ENCODE assay signal across 1 cellular context in the genomic region with DNA sequence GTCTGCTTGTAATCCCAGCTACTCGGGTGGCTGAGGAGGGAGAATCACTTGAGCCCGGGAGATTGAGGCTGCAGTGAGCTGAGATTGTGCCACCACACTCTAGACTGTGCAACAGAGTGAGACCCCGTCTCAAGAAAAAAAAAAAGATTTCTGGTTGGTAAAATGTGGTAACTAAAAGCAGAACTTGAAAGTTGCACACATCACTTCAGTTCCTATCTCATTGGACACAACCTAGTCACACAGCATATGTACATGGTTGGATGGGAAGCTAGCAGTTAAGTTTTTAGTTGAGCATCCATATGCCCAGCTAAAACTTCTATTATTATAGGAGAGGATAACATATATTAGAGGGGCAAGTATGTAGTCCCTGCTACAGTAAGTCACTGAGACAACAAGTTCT.
TF ChIP-seq lines count a peak whose summit lies in the region.

No MANE protein-coding gene starts in this region.

TF ChIP-seq in GM23338, 12 proteins besides CTCF, POLR2A, EP300 and RAD21 (continued from another document):
- TF ChIP-seq, protein P1, sequence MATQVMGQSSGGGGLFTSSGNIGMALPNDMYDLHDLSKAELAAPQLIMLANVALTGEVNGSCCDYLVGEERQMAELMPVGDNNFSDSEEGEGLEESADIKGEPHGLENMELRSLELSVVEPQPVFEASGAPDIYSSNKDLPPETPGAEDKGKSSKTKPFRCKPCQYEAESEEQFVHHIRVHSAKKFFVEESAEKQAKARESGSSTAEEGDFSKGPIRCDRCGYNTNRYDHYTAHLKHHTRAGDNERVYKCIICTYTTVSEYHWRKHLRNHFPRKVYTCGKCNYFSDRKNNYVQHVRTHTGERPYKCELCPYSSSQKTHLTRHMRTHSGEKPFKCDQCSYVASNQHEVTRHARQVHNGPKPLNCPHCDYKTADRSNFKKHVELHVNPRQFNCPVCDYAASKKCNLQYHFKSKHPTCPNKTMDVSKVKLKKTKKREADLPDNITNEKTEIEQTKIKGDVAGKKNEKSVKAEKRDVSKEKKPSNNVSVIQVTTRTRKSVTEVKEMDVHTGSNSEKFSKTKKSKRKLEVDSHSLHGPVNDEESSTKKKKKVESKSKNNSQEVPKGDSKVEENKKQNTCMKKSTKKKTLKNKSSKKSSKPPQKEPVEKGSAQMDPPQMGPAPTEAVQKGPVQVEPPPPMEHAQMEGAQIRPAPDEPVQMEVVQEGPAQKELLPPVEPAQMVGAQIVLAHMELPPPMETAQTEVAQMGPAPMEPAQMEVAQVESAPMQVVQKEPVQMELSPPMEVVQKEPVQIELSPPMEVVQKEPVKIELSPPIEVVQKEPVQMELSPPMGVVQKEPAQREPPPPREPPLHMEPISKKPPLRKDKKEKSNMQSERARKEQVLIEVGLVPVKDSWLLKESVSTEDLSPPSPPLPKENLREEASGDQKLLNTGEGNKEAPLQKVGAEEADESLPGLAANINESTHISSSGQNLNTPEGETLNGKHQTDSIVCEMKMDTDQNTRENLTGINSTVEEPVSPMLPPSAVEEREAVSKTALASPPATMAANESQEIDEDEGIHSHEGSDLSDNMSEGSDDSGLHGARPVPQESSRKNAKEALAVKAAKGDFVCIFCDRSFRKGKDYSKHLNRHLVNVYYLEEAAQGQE (IDR thresholded peaks at IDR 0.05; ENCODE audit: unreplicated experiment), result no peak
- TF ChIP-seq POLR2AphosphoS5 (IDR thresholded peaks at IDR 0.05; ENCODE audit: low read depth) (no peak), CREB1 (CRISPR knock-in tag; IDR thresholded peaks at IDR 0.05; ENCODE audit: low read depth) (no peak), NANOG (IDR thresholded peaks at IDR 0.05; ENCODE audit: borderline replicate concordance) (no peak), STAT1 (IDR thresholded peaks at IDR 0.05; ENCODE audit: unreplicated experiment) (no peak)
- TF ChIP-seq, protein P2, sequence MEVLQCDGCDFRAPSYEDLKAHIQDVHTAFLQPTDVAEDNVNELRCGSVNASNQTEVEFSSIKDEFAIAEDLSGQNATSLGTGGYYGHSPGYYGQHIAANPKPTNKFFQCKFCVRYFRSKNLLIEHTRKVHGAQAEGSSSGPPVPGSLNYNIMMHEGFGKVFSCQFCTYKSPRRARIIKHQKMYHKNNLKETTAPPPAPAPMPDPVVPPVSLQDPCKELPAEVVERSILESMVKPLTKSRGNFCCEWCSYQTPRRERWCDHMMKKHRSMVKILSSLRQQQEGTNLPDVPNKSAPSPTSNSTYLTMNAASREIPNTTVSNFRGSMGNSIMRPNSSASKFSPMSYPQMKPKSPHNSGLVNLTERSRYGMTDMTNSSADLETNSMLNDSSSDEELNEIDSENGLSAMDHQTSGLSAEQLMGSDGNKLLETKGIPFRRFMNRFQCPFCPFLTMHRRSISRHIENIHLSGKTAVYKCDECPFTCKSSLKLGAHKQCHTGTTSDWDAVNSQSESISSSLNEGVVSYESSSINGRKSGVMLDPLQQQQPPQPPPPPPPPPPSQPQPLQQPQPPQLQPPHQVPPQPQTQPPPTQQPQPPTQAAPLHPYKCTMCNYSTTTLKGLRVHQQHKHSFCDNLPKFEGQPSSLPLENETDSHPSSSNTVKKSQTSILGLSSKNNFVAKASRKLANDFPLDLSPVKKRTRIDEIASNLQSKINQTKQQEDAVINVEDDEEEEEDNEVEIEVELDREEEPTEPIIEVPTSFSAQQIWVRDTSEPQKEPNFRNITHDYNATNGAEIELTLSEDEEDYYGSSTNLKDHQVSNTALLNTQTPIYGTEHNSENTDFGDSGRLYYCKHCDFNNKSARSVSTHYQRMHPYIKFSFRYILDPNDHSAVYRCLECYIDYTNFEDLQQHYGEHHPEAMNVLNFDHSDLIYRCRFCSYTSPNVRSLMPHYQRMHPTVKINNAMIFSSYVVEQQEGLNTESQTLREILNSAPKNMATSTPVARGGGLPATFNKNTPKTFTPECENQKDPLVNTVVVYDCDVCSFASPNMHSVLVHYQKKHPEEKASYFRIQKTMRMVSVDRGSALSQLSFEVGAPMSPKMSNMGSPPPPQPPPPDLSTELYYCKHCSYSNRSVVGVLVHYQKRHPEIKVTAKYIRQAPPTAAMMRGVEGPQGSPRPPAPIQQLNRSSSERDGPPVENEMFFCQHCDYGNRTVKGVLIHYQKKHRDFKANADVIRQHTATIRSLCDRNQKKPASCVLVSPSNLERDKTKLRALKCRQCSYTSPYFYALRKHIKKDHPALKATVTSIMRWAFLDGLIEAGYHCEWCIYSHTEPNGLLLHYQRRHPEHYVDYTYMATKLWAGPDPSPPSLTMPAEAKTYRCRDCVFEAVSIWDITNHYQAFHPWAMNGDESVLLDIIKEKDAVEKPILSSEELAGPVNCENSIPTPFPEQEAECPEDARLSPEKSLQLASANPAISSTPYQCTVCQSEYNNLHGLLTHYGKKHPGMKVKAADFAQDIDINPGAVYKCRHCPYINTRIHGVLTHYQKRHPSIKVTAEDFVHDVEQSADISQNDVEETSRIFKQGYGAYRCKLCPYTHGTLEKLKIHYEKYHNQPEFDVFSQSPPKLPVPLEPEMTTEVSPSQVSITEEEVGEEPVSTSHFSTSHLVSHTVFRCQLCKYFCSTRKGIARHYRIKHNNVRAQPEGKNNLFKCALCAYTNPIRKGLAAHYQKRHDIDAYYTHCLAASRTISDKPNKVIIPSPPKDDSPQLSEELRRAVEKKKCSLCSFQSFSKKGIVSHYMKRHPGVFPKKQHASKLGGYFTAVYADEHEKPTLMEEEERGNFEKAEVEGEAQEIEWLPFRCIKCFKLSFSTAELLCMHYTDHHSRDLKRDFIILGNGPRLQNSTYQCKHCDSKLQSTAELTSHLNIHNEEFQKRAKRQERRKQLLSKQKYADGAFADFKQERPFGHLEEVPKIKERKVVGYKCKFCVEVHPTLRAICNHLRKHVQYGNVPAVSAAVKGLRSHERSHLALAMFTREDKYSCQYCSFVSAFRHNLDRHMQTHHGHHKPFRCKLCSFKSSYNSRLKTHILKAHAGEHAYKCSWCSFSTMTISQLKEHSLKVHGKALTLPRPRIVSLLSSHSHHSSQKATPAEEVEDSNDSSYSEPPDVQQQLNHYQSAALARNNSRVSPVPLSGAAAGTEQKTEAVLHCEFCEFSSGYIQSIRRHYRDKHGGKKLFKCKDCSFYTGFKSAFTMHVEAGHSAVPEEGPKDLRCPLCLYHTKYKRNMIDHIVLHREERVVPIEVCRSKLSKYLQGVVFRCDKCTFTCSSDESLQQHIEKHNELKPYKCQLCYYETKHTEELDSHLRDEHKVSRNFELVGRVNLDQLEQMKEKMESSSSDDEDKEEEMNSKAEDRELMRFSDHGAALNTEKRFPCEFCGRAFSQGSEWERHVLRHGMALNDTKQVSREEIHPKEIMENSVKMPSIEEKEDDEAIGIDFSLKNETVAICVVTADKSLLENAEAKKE (CRISPR knock-in tag; IDR thresholded peaks at IDR 0.05), result no peak
